1 cellular context compared by ENCODE assay signal in the genomic region with DNA sequence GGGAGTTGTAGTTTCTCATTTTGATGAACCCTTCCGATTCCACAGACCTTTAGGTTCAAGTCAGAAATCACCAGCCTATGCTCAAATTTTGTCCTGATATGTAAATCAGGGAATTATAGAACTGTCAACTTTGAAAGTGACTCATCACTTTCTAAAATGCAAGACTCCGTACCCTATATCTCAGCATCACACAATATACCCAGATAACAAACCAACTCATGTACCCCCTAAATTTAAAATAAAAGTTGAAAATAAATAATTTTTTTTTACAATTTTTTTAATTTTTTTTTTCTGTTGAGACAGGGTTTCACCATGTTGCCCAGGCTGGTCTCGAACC.
TF ChIP-seq lines count a peak whose summit lies in the region.

No MANE protein-coding gene starts in this region.

TF ChIP-seq in IMR-90, 13 proteins besides CTCF, POLR2A, EP300 and RAD21:
- TF ChIP-seq NFE2L2 (IDR thresholded peaks at IDR 0.05; ENCODE audit: low read depth, low read length) (0 out of 2 replicates have a peak, but pooled peaks have one; percentile 36), RFX5 (IDR thresholded peaks at IDR 0.05; ENCODE audit: low read depth, low read length) (no peak), MXI1 (IDR thresholded peaks at IDR 0.05; ENCODE audit: borderline replicate concordance, low read depth, low read length) (no peak), MAZ (IDR thresholded peaks at IDR 0.05; ENCODE audit: borderline replicate concordance, low read depth, low read length) (no peak)
- TF ChIP-seq, protein P1, sequence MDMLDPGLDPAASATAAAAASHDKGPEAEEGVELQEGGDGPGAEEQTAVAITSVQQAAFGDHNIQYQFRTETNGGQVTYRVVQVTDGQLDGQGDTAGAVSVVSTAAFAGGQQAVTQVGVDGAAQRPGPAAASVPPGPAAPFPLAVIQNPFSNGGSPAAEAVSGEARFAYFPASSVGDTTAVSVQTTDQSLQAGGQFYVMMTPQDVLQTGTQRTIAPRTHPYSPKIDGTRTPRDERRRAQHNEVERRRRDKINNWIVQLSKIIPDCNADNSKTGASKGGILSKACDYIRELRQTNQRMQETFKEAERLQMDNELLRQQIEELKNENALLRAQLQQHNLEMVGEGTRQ (IDR thresholded peaks at IDR 0.05; ENCODE audit: low read depth, low read length): no peak
- TF ChIP-seq, protein P2, sequence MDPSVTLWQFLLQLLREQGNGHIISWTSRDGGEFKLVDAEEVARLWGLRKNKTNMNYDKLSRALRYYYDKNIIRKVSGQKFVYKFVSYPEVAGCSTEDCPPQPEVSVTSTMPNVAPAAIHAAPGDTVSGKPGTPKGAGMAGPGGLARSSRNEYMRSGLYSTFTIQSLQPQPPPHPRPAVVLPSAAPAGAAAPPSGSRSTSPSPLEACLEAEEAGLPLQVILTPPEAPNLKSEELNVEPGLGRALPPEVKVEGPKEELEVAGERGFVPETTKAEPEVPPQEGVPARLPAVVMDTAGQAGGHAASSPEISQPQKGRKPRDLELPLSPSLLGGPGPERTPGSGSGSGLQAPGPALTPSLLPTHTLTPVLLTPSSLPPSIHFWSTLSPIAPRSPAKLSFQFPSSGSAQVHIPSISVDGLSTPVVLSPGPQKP (IDR thresholded peaks at IDR 0.05; ENCODE audit: borderline replicate concordance, low read depth, low read length): no peak
